10 cellular contexts compared by ENCODE assay signal in genomic region chr2:46098606-46099005, GRCh38.
A peak's percentile ranks its signal among the peaks of the same experiment; 100 is the strongest.
DNase-seq lines count a peak whose midpoint lies in the region; ATAC-seq and TF ChIP-seq lines count a peak whose summit lies in the region.
"Had no signal": no experiment of that assay in that cellular context is flagged by ENCODE, and none has a peak within 500 bp of the region (broad histone marks: within the 10 kb centered on the region; RNA-seq: fewer than 3 reads in every experiment).

No MANE protein-coding gene starts in this region.

- H3K4me1 ChIP-seq in gastrocnemius medialis: peaks cover 8 to 10% of the 10 kb centered on the region in 2 donors

- H3K27me3 ChIP-seq in gastrocnemius medialis: no peaks in the 10 kb centered on the region

- no peaks in the 10 kb centered on the region for H3K36me3 ChIP-seq in gastrocnemius medialis

- in situ Hi-C loops in SK-MEL-5 (cut with HindIII; ENCODE audit: low pct_unique_long_range_greater_than_20kb, low sequenced_read_pairs) (no loop called here), gastrocnemius medialis (cut with MboI; ENCODE audit: low sequenced_read_pairs in 4 of 4) (no loop called here)

- no peak for TF ChIP-seq CTCF in gastrocnemius medialis (IDR thresholded peaks at IDR 0.05 in 4 of 5, conservative IDR thresholded peaks at IDR 0.05 in 1 of 5)

- H3K9me3 ChIP-seq in gastrocnemius medialis: no peaks in the 10 kb centered on the region

- ATAC-seq in esophagus mucosa: peak; percentile 79
- no peak for ATAC-seq in gastrocnemius medialis
- ATAC-seq in GM19328 (IDR thresholded peaks at IDR 0.05; ENCODE audit: unreplicated experiment): no peak
- ATAC-seq in GM21515 (IDR thresholded peaks at IDR 0.05; ENCODE audit: unreplicated experiment): no peak
- no peak for ATAC-seq in GM18873 (IDR thresholded peaks at IDR 0.05; ENCODE audit: low FRiP score, unreplicated experiment)

- no peak for TF ChIP-seq POLR2A in gastrocnemius medialis (IDR thresholded peaks at IDR 0.05)

- intact Hi-C loops in gastrocnemius medialis (cut with DNase I; ENCODE audit: low total_unique reads): no loop called here

- DNase-seq in H4 (ENCODE audit: low spot score): peak; percentile 23
- DNase-seq in SK-MEL-5 (ENCODE audit: low read depth, low spot score): peak; percentile 25
- DNase-seq in gastrocnemius medialis: no peak
- DNase-seq: effector CD4-positive, alpha-beta T cell; NCI-H2029; nucleus accumbens had no signal

- H3K4me3 ChIP-seq in gastrocnemius medialis: no peak overlapping the region

- H3K27ac ChIP-seq in gastrocnemius medialis: peak overlapping the region; percentile 30 to 65 (median 53)

Comparison
In these comparisons a context has a peak if more than half of its experiments do, and no peak if none do; other contexts are left out.
1. DNase-seq: peak in H4 (single experiment) and SK-MEL-5 (single experiment); none in gastrocnemius medialis (0 of 2).